In genomic region chr5:446864-447263, GRCh38 we compare ENCODE assay signal across 8 cellular contexts.
DNase-seq lines count a peak whose midpoint lies in the region; ATAC-seq and TF ChIP-seq lines count a peak whose summit lies in the region.

No MANE protein-coding gene starts in this region.

- peak; percentile 50 for TF ChIP-seq RAD21 in Ishikawa (IDR thresholded peaks at IDR 0.05; ENCODE audit: low read depth)

- peak; percentile 16 for DNase-seq in DMS79 treated with DMSO at 0.1 percent for 48 hours (lab: John Stamatoyannopoulos, UW)
- DNase-seq in DMS79 (lab: John Stamatoyannopoulos, UW): no peak
- DNase-seq in RPMI8226: peak; percentile 58
- DNase-seq in epithelial cell of esophagus (ENCODE audit: low read depth): peak; percentile 62

- H3K27ac ChIP-seq in neutrophil: peak overlapping the region; percentile 93

- peaks cover 49% of the 10 kb centered on the region in 2 experiments for H3K4me1 ChIP-seq in neutrophil (ENCODE audit: control insufficient read depth in 1 of 2, insufficient read depth in 1 of 2, low read depth in 1 of 2, low read length in 1 of 2)

- TF ChIP-seq EP300 in Ishikawa (IDR thresholded peaks at IDR 0.05; ENCODE audit: borderline replicate concordance): no peak

- TF ChIP-seq CTCF in epithelial cell of esophagus (IDR thresholded peaks at IDR 0.05; ENCODE audit: insufficient read depth, low read depth, low read length, missing control alignments) (peak; percentile 63), neutrophil (IDR thresholded peaks at IDR 0.05) (peak; percentile 33)

- H3K4me3 ChIP-seq in epithelial cell of esophagus (ENCODE audit: low read length): no peak overlapping the region
- H3K4me3 ChIP-seq in neutrophil (ENCODE audit: low read depth in 1 of 2, low read length in 1 of 2): no peak overlapping the region

- H3K27me3 ChIP-seq in neutrophil: no peaks in the 10 kb centered on the region

- peaks cover 58% of the 10 kb centered on the region for H3K36me3 ChIP-seq in neutrophil

- ATAC-seq in GM18858 (IDR thresholded peaks at IDR 0.05; ENCODE audit: unreplicated experiment) (no peak), HG02798 (IDR thresholded peaks at IDR 0.05; ENCODE audit: poor library complexity, unreplicated experiment) (no peak)

- no peaks in the 10 kb centered on the region for H3K9me3 ChIP-seq in neutrophil

TF ChIP-seq in Ishikawa, 13 proteins besides CTCF, POLR2A, EP300 and RAD21:
- TF ChIP-seq MAX (IDR thresholded peaks at IDR 0.05) (no peak), EGR1 (IDR thresholded peaks at IDR 0.05) (no peak), TCF12 (IDR thresholded peaks at IDR 0.05; ENCODE audit: low read depth) (no peak)
TF ChIP-seq in Ishikawa: peak in this region for 0.
